In genomic region chr1:1554550-1554925, GRCh38 we compare ENCODE assay signal across 21 cellular contexts. TPM values are rescaled to one million over a fixed set of nuclear protein-coding genes. Genes with fewer than 3 reads are reported as not detected.
A peak's percentile ranks its signal among the peaks of the same experiment; 100 is the strongest.
DNase-seq lines count a peak whose midpoint lies in the region; ATAC-seq lines count a peak whose summit lies in the region.
"Had no signal": no experiment of that assay in that cellular context is flagged by ENCODE, and none has a peak within 500 bp of the region (broad histone marks: within the 10 kb centered on the region; RNA-seq: fewer than 3 reads in every experiment).

No MANE protein-coding gene starts in this region.

- no peaks in the 10 kb centered on the region for H3K9me3 Mint-ChIP-seq in activated naive CD4-positive, alpha-beta T cell treated with anti-CD3 and anti-CD28 coated beads, Interleukin-2, amount 50 U/mL, for 72 hours
- no peaks in the 10 kb centered on the region for H3K9me3 Mint-ChIP-seq in stimulated activated naive B cell treated with anti-CD40 and anti-IgM and Interleukin-4, amounts not matched to agents 10 μg/mL and 1 μg/mL and 100 μg/mL, for 72 hours

- peak overlapping the region; percentile 5 for H3K9ac ChIP-seq in mesenchymal stem cell (ENCODE audit: low read length)

- H4K91ac ChIP-seq in mesenchymal stem cell (ENCODE audit: low read length) = peak overlapping the region; percentile 34

- H3K4me1 Mint-ChIP-seq in stimulated activated naive B cell treated with anti-CD40 and anti-IgM and Interleukin-4, amounts not matched to agents 10 μg/mL and 1 μg/mL and 100 μg/mL, for 72 hours = peaks cover 7 to 36% of the 10 kb centered on the region in 2 donors

- H3K9me3 ChIP-seq in mesenchymal stem cell (ENCODE audit: control insufficient read depth, low read length) = no peaks in the 10 kb centered on the region
- H3K9me3 ChIP-seq: A549 had no signal

- no peak overlapping the region for H3K4me2 ChIP-seq in mesenchymal stem cell (ENCODE audit: low read length, poor library complexity, severe bottlenecking)
- H3K4me2 ChIP-seq: A549, hepatocyte had no signal

- H3K4ac ChIP-seq in mesenchymal stem cell (ENCODE audit: low read depth in 1 of 2, low read length in 2 of 2) = no peak overlapping the region

- intact Hi-C loops in head of caudate nucleus (cut with DNase I) = no loop called here

- H3K27me3 Mint-ChIP-seq in stimulated activated naive B cell treated with anti-CD40 and anti-IgM and Interleukin-4, amounts not matched to agents 10 μg/mL and 1 μg/mL and 100 μg/mL, for 72 hours = no peaks in the 10 kb centered on the region
- H3K27me3 Mint-ChIP-seq: progenitor cell of endocrine pancreas, T-helper 17 cell had no signal

- H3K4me1 ChIP-seq in mesenchymal stem cell (ENCODE audit: control insufficient read depth, insufficient read depth, low read depth, low read length) = peaks cover 37% of the 10 kb centered on the region

- no peaks in the 10 kb centered on the region for H3K27me3 ChIP-seq in mesenchymal stem cell (ENCODE audit: control insufficient read depth in 1 of 2, insufficient read depth in 1 of 2, low read length in 2 of 2)
- H3K27me3 ChIP-seq: hepatocyte had no signal

- H3K14ac ChIP-seq in mesenchymal stem cell (ENCODE audit: low read length in 2 of 2) = no peak overlapping the region

- H3K36me3 Mint-ChIP-seq in activated naive CD4-positive, alpha-beta T cell treated with anti-CD3 and anti-CD28 coated beads, Interleukin-2, amount 50 U/mL, for 72 hours = no peaks in the 10 kb centered on the region
- peaks cover 11 to 20% of the 10 kb centered on the region in 2 donors for H3K36me3 Mint-ChIP-seq in stimulated activated naive B cell treated with anti-CD40 and anti-IgM and Interleukin-4, amounts not matched to agents 10 μg/mL and 1 μg/mL and 100 μg/mL, for 72 hours

- H4K8ac ChIP-seq in mesenchymal stem cell (ENCODE audit: low read length) = peak overlapping the region; percentile 88

- H3K4me3 ChIP-seq in mesenchymal stem cell (ENCODE audit: insufficient read depth in 1 of 2, low read depth in 1 of 2, low read length in 2 of 2) = no peak overlapping the region
- H3K4me3 ChIP-seq: A549, hepatocyte had no signal

- no peak overlapping the region for H2BK120ac ChIP-seq in mesenchymal stem cell (ENCODE audit: low read depth, low read length)

- peak in 1 of 2 donors; percentile 51 for ATAC-seq in activated naive CD4-positive, alpha-beta T cell treated with anti-CD3 and anti-CD28 coated beads, Interleukin-2, amount 50 U/mL, for 72 hours
- ATAC-seq in stimulated activated naive B cell treated with anti-CD40 and anti-IgM and Interleukin-4, amounts not matched to agents 10 μg/mL and 1 μg/mL and 100 μg/mL, for 72 hours (replicated peaks) = no peak
- ATAC-seq: T-helper 17 cell had no signal

- 87% methylated on average over 13 of the region's 13 CpGs for WGBS in mesenchymal stem cell

- H2AK5ac ChIP-seq in mesenchymal stem cell (ENCODE audit: low read length, severe bottlenecking) = no peak overlapping the region

- H2BK5ac ChIP-seq in mesenchymal stem cell (ENCODE audit: low read depth, low read length, poor library complexity, severe bottlenecking) = no peak overlapping the region

- H3K36me3 ChIP-seq in mesenchymal stem cell (ENCODE audit: control insufficient read depth in 1 of 2, insufficient read depth in 2 of 2, low read depth in 1 of 2, low read length in 2 of 2) = peaks cover 18 to 49% of the 10 kb centered on the region in 2 experiments

- no peak overlapping the region for H2BK15ac ChIP-seq in mesenchymal stem cell (ENCODE audit: low read depth, poor library complexity, severe bottlenecking)

- H2AFZ ChIP-seq in mesenchymal stem cell (ENCODE audit: low read depth, low read length) = no peak overlapping the region
- H2AFZ ChIP-seq: hepatocyte had no signal

- peak overlapping the region in 1 of 2 experiments; percentile 47 for H2BK12ac ChIP-seq in mesenchymal stem cell (ENCODE audit: low read length in 2 of 2)

- peaks cover 38% of the 10 kb centered on the region for H3K79me1 ChIP-seq in mesenchymal stem cell (replicated peaks; ENCODE audit: low read length, poor library complexity, severe bottlenecking)

- H3K27ac Mint-ChIP-seq in activated naive CD4-positive, alpha-beta T cell treated with anti-CD3 and anti-CD28 coated beads, Interleukin-2, amount 50 U/mL, for 72 hours = peak overlapping the region; percentile 68 to 71
- H3K27ac Mint-ChIP-seq in stimulated activated naive B cell treated with anti-CD40 and anti-IgM and Interleukin-4, amounts not matched to agents 10 μg/mL and 1 μg/mL and 100 μg/mL, for 72 hours = peak overlapping the region; percentile 76
- H3K27ac Mint-ChIP-seq: progenitor cell of endocrine pancreas had no signal

- H3K23ac ChIP-seq in mesenchymal stem cell (ENCODE audit: low read length in 2 of 2) = no peak overlapping the region

- no peak overlapping the region for H3K4me3 Mint-ChIP-seq in stimulated activated naive B cell treated with anti-CD40 and anti-IgM and Interleukin-4, amounts not matched to agents 10 μg/mL and 1 μg/mL and 100 μg/mL, for 72 hours
- H3K4me3 Mint-ChIP-seq: CD14-positive monocyte, T-helper 17 cell had no signal

- no peak for DNase-seq in activated naive CD4-positive, alpha-beta T cell treated with anti-CD3 and anti-CD28 coated beads, Interleukin-2, amount 50 U/mL, for 72 hours (ENCODE audit: low spot score in 2 of 2)
- no peak for DNase-seq in activated naive CD4-positive, alpha-beta T cell treated with anti-CD3 and anti-CD28 coated beads, Interleukin-2, amount 50 U/mL, for 16 hours
- peak; percentile 58 for DNase-seq in astrocyte of the hippocampus (ENCODE audit: low read depth, low spot score)
- DNase-seq in mesenchymal stem cell = no peak
- DNase-seq in stimulated activated naive B cell treated with anti-CD40 and anti-IgM and Interleukin-4, amounts not matched to agents 10 μg/mL and 1 μg/mL and 100 μg/mL, for 72 hours = no peak
- no peak for DNase-seq in NK-92 treated with Interleukin-12 subunit alpha and Interleukin-12 subunit beta, amount 100 ng/mL, for 24 hours (lab: John Stamatoyannopoulos, UW)
- no peak for DNase-seq in midbrain (lab: John Stamatoyannopoulos, UW)
- DNase-seq in head of caudate nucleus = no peak
- DNase-seq: activated CD4-positive, CD25-positive, alpha-beta regulatory T cell; activated CD8-positive, alpha-beta memory T cell treated with anti-CD3 and anti-CD28 coated beads for 24 hours; amniotic stem cell; central memory CD4-positive, alpha-beta T cell; effector CD8-positive, alpha-beta T cell; GDM1; NCI-H146; SIG-M5; T-helper 17 cell had no signal

- H3K27ac ChIP-seq in mesenchymal stem cell (ENCODE audit: low read length, poor library complexity, severe bottlenecking) = no peak overlapping the region
- H3K27ac ChIP-seq: A549, hepatocyte had no signal

- peak overlapping the region in 1 of 2 experiments; percentile 58 for H3K18ac ChIP-seq in mesenchymal stem cell (ENCODE audit: low read depth in 1 of 2, low read length in 2 of 2)

RNA-seq across cellular contexts. Expression of gene TMEM240, which starts 14.1 kb away (rescaled TPM):
- under 1 TPM; 0.41 to 0.58 TPM for total RNA-seq in activated naive CD4-positive, alpha-beta T cell treated with anti-CD3 and anti-CD28 coated beads, Interleukin-2, amount 50 U/mL, for 72 hours
- 3.3 TPM for polyA plus RNA-seq in mesenchymal stem cell (2013, experiment 1 of 2)
- 3.3 TPM for polyA plus RNA-seq in mesenchymal stem cell (2013, experiment 2 of 2)
- polyA plus RNA-seq: CD14-positive monocyte had no signal

RNA-seq across cellular contexts. Expression of gene SSU72, which starts 20.1 kb away (rescaled TPM):
- 100 to 1,000 TPM in 1 of 2 donors, 10 to 100 TPM in 1; 82.9 to 121 TPM for total RNA-seq in activated naive CD4-positive, alpha-beta T cell treated with anti-CD3 and anti-CD28 coated beads, Interleukin-2, amount 50 U/mL, for 72 hours
- 139 TPM for polyA plus RNA-seq in mesenchymal stem cell (2013, experiment 1 of 2)
- polyA plus RNA-seq in mesenchymal stem cell (2013, experiment 2 of 2) = 138 TPM

RNA-seq across cellular contexts. Expression of gene ATAD3A, which starts 42.6 kb away (rescaled TPM):
- total RNA-seq in activated naive CD4-positive, alpha-beta T cell treated with anti-CD3 and anti-CD28 coated beads, Interleukin-2, amount 50 U/mL, for 72 hours = 10 to 100 TPM; 35.7 to 39.7 TPM
- 23.0 TPM for polyA plus RNA-seq in mesenchymal stem cell (2013, experiment 1 of 2)
- polyA plus RNA-seq in mesenchymal stem cell (2013, experiment 2 of 2) = 22.7 TPM

RNA-seq across cellular contexts. Expression of gene FNDC10, which starts 45.4 kb away (rescaled TPM):
- 1 to 10 TPM in 1 of 2 donors, under 1 TPM in 1; 0.18 to 2.9 TPM for total RNA-seq in activated naive CD4-positive, alpha-beta T cell treated with anti-CD3 and anti-CD28 coated beads, Interleukin-2, amount 50 U/mL, for 72 hours
- polyA plus RNA-seq in mesenchymal stem cell (2013, experiment 1 of 2) = 7.2 TPM
- 7.8 TPM for polyA plus RNA-seq in mesenchymal stem cell (2013, experiment 2 of 2)
